27 cellular contexts compared by ENCODE assay signal in genomic region chr7:137657476-137658193, GRCh38.
DNase-seq lines count a peak whose midpoint lies in the region; ATAC-seq and TF ChIP-seq lines count a peak whose summit lies in the region.
"Had no signal": no experiment of that assay in that cellular context is flagged by ENCODE, and none has a peak within 500 bp of the region (broad histone marks: within the 10 kb centered on the region; RNA-seq: fewer than 3 reads in every experiment).

No MANE protein-coding gene starts in this region.

- H3K4me3 ChIP-seq in right cardiac atrium (ENCODE audit: low read length), result no peak overlapping the region
- H3K4me3 ChIP-seq: A549, lower lobe of right lung, PC-9, psoas muscle, skin epidermis, upper lobe of right lung had no signal

- H3K27me3 ChIP-seq in right cardiac atrium (ENCODE audit: control insufficient read depth, insufficient read depth), result no peaks in the 10 kb centered on the region
- H3K27me3 ChIP-seq: BE2C, brain microvascular endothelial cell, upper lobe of right lung had no signal

- H3K9me3 Mint-ChIP-seq in WTC11, result peaks cover 3% of the 10 kb centered on the region
- H3K9me3 Mint-ChIP-seq: activated naive CD8-positive, alpha-beta T cell treated with anti-CD3 and anti-CD28 coated beads, Interleukin-2, amount 50 U/mL, for 24 hours had no signal

- CTCF ChIA-PET in WTC11 (lab: Charles Lee), result interaction anchor here (0.6 to 2.4 kb wide), 7 partner anchors 31 to 242 kb away, joined by 3 to 13 read pairs (median 6); no protein-coding TSS in a partner anchor

- POLR2A ChIA-PET in WTC11 (lab: Charles Lee), result no interaction called here

- H3K27ac ChIP-seq in right cardiac atrium (ENCODE audit: low read length), result peak overlapping the region; percentile 45
- H3K27ac ChIP-seq: A549, brain microvascular endothelial cell, HL-60, lower lobe of right lung, PC-9, psoas muscle, upper lobe of right lung had no signal

- no peaks in the 10 kb centered on the region for H3K36me3 Mint-ChIP-seq in WTC11

- H3K9me3 ChIP-seq in right cardiac atrium (ENCODE audit: control insufficient read depth, low read length), result no peaks in the 10 kb centered on the region
- H3K9me3 ChIP-seq: A549, BE2C, lower lobe of right lung, psoas muscle, upper lobe of right lung had no signal

- no peaks in the 10 kb centered on the region for H3K27me3 Mint-ChIP-seq in WTC11 (ENCODE audit: low read depth)

- TF ChIP-seq CTCF in WTC11 (IDR thresholded peaks at IDR 0.05), result no peak

- ATAC-seq in right cardiac atrium, result peak; percentile 13 to 53
- ATAC-seq in Right ventricle myocardium superior (ENCODE audit: poor library complexity), result no peak
- no peak for ATAC-seq in WTC11
- no peak for ATAC-seq in esophagus mucosa
- ATAC-seq in HG03135 (IDR thresholded peaks at IDR 0.05; ENCODE audit: unreplicated experiment), result no peak
- ATAC-seq in HG02840 (IDR thresholded peaks at IDR 0.05; ENCODE audit: low FRiP score, unreplicated experiment), result no peak
- ATAC-seq: A549; activated naive CD8-positive, alpha-beta T cell treated with anti-CD3 and anti-CD28 coated beads, Interleukin-2, amount 50 U/mL, for 24 hours; lower lobe of right lung; psoas muscle; upper lobe of right lung had no signal

- peaks cover 43% of the 10 kb centered on the region for H3K4me1 Mint-ChIP-seq in WTC11
- H3K4me1 Mint-ChIP-seq: activated naive CD8-positive, alpha-beta T cell treated with anti-CD3 and anti-CD28 coated beads, Interleukin-2, amount 50 U/mL, for 24 hours had no signal

- DNase-seq in right cardiac atrium (no peak), Right ventricle myocardium superior (no peak), WTC11 (ENCODE audit: low spot score) (no peak), kidney tubule cell (ENCODE audit: low spot score) (peak; percentile 60), SW 1271 (lab: John Stamatoyannopoulos, UW) (no peak)
- DNase-seq: activated CD4-positive, alpha-beta T cell treated with anti-CD3 and anti-CD28 coated beads for 1 hour; activated CD8-positive, alpha-beta memory T cell treated with anti-CD3 and anti-CD28 coated beads for 24 hours; activated gamma-delta T cell treated with Interleukin-2 at 50 U/mL for 16 hours; activated naive CD8-positive, alpha-beta T cell treated with anti-CD3 and anti-CD28 coated beads, Interleukin-2, amount 50 U/mL, for 24 hours; activated T-cell treated with anti-CD3 and anti-CD28 coated beads, Interleukin-2, amount 50 U/mL, for 1 hour; BE2C; brain microvascular endothelial cell; GF-D8; islet precursor cell; lower lobe of right lung; NCI-H1105 treated with DMSO at 0.1 percent for 48 hours; NCI-H2029 treated with DMSO at 0.1 percent for 48 hours; NCI-H446 treated with DMSO at 0.1 percent for 48 hours; PC-9; psoas muscle; upper lobe of right lung had no signal

- H3K4me3 Mint-ChIP-seq in WTC11, result no peak overlapping the region
- H3K4me3 Mint-ChIP-seq: activated naive CD8-positive, alpha-beta T cell treated with anti-CD3 and anti-CD28 coated beads, Interleukin-2, amount 50 U/mL, for 24 hours had no signal

- WGBS in right cardiac atrium, result 40% methylated on average over 4 of the region's 4 CpGs

- intact Hi-C loops in right cardiac atrium (cut with DNase I), result loop anchor here (5.0 to 10.0 kb wide), 5 partner anchors 240 to 357 kb away; partner anchors contain the start of gene CREB3L2 (in 1 of the 4)
- intact Hi-C loops in Right ventricle myocardium superior (cut with DNase I), result loop anchor here (2.0 to 5.0 kb wide), 2 partner anchors 241 to 350 kb away; no protein-coding TSS in a partner anchor

- peak overlapping the region; percentile 78; the same call in 1 of the 2 replicates for H3K27ac Mint-ChIP-seq in WTC11
- H3K27ac Mint-ChIP-seq: activated naive CD8-positive, alpha-beta T cell treated with anti-CD3 and anti-CD28 coated beads, Interleukin-2, amount 50 U/mL, for 24 hours had no signal

- peaks cover 2% of the 10 kb centered on the region for H3K4me1 ChIP-seq in right cardiac atrium (ENCODE audit: control insufficient read depth, insufficient read depth, low read length)
- H3K4me1 ChIP-seq: A549, psoas muscle had no signal

TF ChIP-seq in WTC11, 78 proteins besides CTCF, POLR2A, EP300 and RAD21:
- TF ChIP-seq SOX15 (CRISPR knock-in tag; IDR thresholded peaks at IDR 0.05) (no peak), ATF3 (CRISPR knock-in tag; conservative IDR thresholded peaks at IDR 0.05) (no peak)
TF ChIP-seq in WTC11: peak in this region for 0.

Comparison
In these comparisons a context has a peak if more than half of its experiments do, and no peak if none do; other contexts are left out.
1. ATAC-seq: peak in right cardiac atrium (2 of 2); none in Right ventricle myocardium superior (single experiment), WTC11 (single experiment), esophagus mucosa (single experiment), HG03135 (single experiment) and HG02840 (single experiment).